Comparison of ENCODE assay signal across 8 cellular contexts in the genomic region with DNA sequence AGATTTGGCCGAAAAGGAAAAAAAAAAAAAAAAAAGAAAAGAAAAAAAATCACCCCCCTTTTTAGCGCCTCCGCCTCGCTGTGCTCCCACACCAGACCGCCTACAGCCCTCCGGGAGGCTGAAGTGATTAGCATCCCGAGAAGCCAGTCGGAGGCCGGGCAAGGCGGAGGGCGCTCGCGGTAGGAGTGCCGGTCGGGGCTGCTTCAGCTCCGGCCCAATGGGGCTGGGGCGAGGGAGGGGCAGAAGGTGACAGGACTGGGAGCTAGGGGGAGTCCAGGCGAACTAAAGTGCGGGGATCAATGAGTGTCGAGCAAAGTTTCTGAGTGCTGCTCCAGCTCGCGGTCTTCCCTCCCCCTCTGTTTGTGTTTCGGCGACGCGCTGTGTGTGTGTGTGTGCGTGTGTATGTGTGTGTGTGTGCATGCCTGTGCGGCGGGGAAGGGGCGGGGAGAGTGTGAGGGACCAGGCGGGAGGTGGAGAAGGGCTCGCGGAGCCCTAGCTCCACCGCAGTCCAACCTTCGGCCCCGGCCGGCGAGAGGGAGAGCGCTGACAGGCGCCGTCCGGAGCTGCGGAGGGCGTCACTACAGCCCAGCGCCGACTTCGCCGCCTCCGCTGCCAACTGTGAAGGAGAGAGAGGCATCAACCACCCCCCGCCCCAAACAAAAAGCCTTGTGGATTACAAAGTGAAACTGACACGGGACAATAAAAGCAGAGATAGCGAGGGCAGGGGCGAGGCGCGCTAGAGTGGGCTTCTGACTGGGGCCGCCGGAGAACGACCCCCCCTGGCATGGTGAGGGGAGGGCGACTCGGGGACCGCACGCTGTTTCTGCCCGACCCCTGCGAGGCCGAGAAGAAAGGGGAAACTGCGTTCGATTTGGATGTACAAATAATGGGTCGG. TPM values are rescaled to one million over a fixed set of nuclear protein-coding genes. Genes with fewer than 3 reads are reported as not detected.
DNase-seq lines count a peak whose midpoint lies in the region; ATAC-seq, FAIRE-seq and TF ChIP-seq lines count a peak whose summit lies in the region.

A gene with protein sequence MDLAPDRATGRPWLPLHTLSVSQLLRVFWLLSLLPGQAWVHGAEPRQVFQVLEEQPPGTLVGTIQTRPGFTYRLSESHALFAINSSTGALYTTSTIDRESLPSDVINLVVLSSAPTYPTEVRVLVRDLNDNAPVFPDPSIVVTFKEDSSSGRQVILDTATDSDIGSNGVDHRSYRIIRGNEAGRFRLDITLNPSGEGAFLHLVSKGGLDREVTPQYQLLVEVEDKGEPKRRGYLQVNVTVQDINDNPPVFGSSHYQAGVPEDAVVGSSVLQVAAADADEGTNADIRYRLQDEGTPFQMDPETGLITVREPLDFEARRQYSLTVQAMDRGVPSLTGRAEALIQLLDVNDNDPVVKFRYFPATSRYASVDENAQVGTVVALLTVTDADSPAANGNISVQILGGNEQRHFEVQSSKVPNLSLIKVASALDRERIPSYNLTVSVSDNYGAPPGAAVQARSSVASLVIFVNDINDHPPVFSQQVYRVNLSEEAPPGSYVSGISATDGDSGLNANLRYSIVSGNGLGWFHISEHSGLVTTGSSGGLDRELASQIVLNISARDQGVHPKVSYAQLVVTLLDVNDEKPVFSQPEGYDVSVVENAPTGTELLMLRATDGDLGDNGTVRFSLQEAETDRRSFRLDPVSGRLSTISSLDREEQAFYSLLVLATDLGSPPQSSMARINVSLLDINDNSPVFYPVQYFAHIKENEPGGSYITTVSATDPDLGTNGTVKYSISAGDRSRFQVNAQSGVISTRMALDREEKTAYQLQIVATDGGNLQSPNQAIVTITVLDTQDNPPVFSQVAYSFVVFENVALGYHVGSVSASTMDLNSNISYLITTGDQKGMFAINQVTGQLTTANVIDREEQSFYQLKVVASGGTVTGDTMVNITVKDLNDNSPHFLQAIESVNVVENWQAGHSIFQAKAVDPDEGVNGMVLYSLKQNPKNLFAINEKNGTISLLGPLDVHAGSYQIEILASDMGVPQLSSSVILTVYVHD (N-terminal part only) (plus strand): TSS at position 280 of the 895 bp plus-strand sequence. CDS start 1,457 bp downstream, outside the sequence.

- H3K79me1 ChIP-seq in trophoblast cell (ENCODE audit: low read length), result no peaks in the 10 kb centered on the region

- WGBS in GM12878 (ENCODE audit: insufficient coverage, insufficient replicate concordance, low lambda C conversion rate, missing lambda C conversion rate), result 31% methylated on average over 65 of the region's 68 CpGs
- WGBS in trophoblast cell (ENCODE audit: extremely low coverage, insufficient coverage, insufficient read length), result no CpG with 5 or more reads among the region's 68 CpGs

- H4K91ac ChIP-seq in trophoblast cell (ENCODE audit: low read depth, low read length), result no peak within 1 kb of the TSS

- TF ChIP-seq EP300 in GM12878 (IDR thresholded peaks at IDR 0.05; ENCODE audit: borderline replicate concordance in 1 of 2, control insufficient read depth in 1 of 2, low read depth in 2 of 2, low read length in 2 of 2), result no peak

- CTCF ChIA-PET in GM12878 (lab: Yijun Ruan, JAX), result interaction anchor here (1.0 kb wide), 1 partner anchor 1289 kb away, joined by 6 read pairs; no protein-coding TSS in a partner anchor

- ATAC-seq in RWPE2 (ENCODE audit: low read depth) (peak; percentile 85), GM12878 (peak; percentile 60)

- H3K79me2 ChIP-seq in GM12878 (ENCODE audit: control insufficient read depth, insufficient read depth, low read length) (no peaks in the 10 kb centered on the region), trophoblast cell (ENCODE audit: control insufficient read depth, insufficient read depth, low read length, poor library complexity) (no peaks in the 10 kb centered on the region)

- POLR2A ChIA-PET in GM12878 (lab: Charles Lee), result no interaction called here

- H3K36me3 ChIP-seq in RWPE2 (ENCODE audit: low read depth) (no peaks in the 10 kb centered on the region), GM12878 (ENCODE audit: control insufficient read depth in 2 of 2, insufficient read depth in 2 of 2, low read length in 1 of 2) (no peaks in the 10 kb centered on the region), right atrium auricular region (no peaks in the 10 kb centered on the region), trophoblast cell (ENCODE audit: control insufficient read depth in 1 of 2, insufficient read depth in 2 of 2, low read length in 2 of 2) (no peaks in the 10 kb centered on the region)

- H3K9me3 ChIP-seq in RWPE2 (ENCODE audit: severe bottlenecking) (no peaks in the 10 kb centered on the region), GM12878 (replicated peaks; ENCODE audit: control insufficient read depth, insufficient read depth, low read length) (no peaks in the 10 kb centered on the region; the same call in 2 of the 3 replicates), right atrium auricular region (peaks cover 0 to 6% of the 10 kb centered on the region in 2 donors), trophoblast cell (ENCODE audit: insufficient read depth, low read depth, low read length) (no peaks in the 10 kb centered on the region)

- H3K4me3 ChIP-seq in RWPE2 (ENCODE audit: severe bottlenecking) (peak within 1 kb of the TSS; percentile 63), GM12878 (peak within 1 kb of the TSS; percentile 61), right atrium auricular region (peak within 1 kb of the TSS; percentile 76), trophoblast cell (ENCODE audit: low read depth, low read length) (peak within 1 kb of the TSS; percentile 91)

- H2BK12ac ChIP-seq in trophoblast cell (ENCODE audit: low read length), result no peak within 1 kb of the TSS

- H2AK5ac ChIP-seq in trophoblast cell (ENCODE audit: low read length), result no peak within 1 kb of the TSS

- H2BK5ac ChIP-seq in trophoblast cell (ENCODE audit: low read depth, low read length, poor library complexity), result no peak within 1 kb of the TSS

- peak; percentile 96 for DNase-seq in GM04504 (ENCODE audit: low read depth)
- peak; percentile 35 for DNase-seq in GOT3 (lab: John Stamatoyannopoulos, UW)
- DNase-seq in KBM-7, result peak; percentile 87
- DNase-seq in RWPE2 (ENCODE audit: low spot score), result peak; percentile 95
- DNase-seq in GM12878 (ENCODE audit: low read depth, low spot score), result no peak
- DNase-seq in right atrium auricular region (ENCODE audit: low spot score), result peak; percentile 96
- DNase-seq in trophoblast cell, result peak; percentile 66 to 68
- DNase-seq in cerebellar nuclear complex (lab: John Stamatoyannopoulos, UW), result no peak

- H3K27ac ChIP-seq in RWPE2 (ENCODE audit: poor library complexity, severe bottlenecking) (peak within 1 kb of the TSS; percentile 30), GM12878 (ENCODE audit: control insufficient read depth, insufficient read depth) (no peak within 1 kb of the TSS), right atrium auricular region (peak within 1 kb of the TSS; percentile 90 to 91), trophoblast cell (ENCODE audit: low read depth, low read length) (no peak within 1 kb of the TSS)

- no peak within 1 kb of the TSS for H4K8ac ChIP-seq in trophoblast cell (ENCODE audit: low read depth, low read length)

- H3K18ac ChIP-seq in trophoblast cell (ENCODE audit: low read length), result no peak within 1 kb of the TSS

- no peaks in the 10 kb centered on the region for H4K20me1 ChIP-seq in GM12878 (ENCODE audit: control insufficient read depth, insufficient read depth)

- H3K9ac ChIP-seq in GM12878 (ENCODE audit: control insufficient read depth, insufficient read depth, low read length), result no peak within 1 kb of the TSS; the same call in 1 of the 2 replicates
- H3K9ac ChIP-seq in trophoblast cell (ENCODE audit: low read length), result peak within 1 kb of the TSS; percentile 41

- no peak for TF ChIP-seq RAD21 in GM12878 (IDR thresholded peaks at IDR 0.05; ENCODE audit: insufficient read depth, low read depth, low read length)

- no peak within 1 kb of the TSS for H4K12ac ChIP-seq in trophoblast cell (ENCODE audit: low read depth, low read length)

- no peaks in the 10 kb centered on the region for H3K27me3 ChIP-seq in RWPE2 (ENCODE audit: insufficient read depth, poor library complexity, severe bottlenecking)
- H3K27me3 ChIP-seq in GM12878 (replicated peaks in 1 of 2; ENCODE audit: control insufficient read depth in 2 of 2, insufficient read depth in 2 of 2, low read length in 1 of 2), result peaks cover 6 to 29% of the 10 kb centered on the region in 2 experiments
- no peaks in the 10 kb centered on the region for H3K27me3 ChIP-seq in right atrium auricular region
- H3K27me3 ChIP-seq in trophoblast cell (ENCODE audit: insufficient read depth, low read length), result peaks cover 13% of the 10 kb centered on the region

- RAD21 ChIA-PET in GM12878 (lab: Charles Lee; ENCODE audit: unreplicated experiment), result no interaction called here

- no peak for TF ChIP-seq CTCF in RWPE2 (IDR thresholded peaks at IDR 0.05; ENCODE audit: poor library complexity, severe bottlenecking)
- no peak for TF ChIP-seq CTCF in GM12878 (IDR thresholded peaks at IDR 0.05 in 2 of 3, conservative IDR thresholded peaks at IDR 0.05 in 1 of 3; ENCODE audit: control insufficient read depth in 2 of 3, extremely low read depth in 1 of 3, insufficient read depth in 1 of 3, low read depth in 3 of 3, low read length in 3 of 3)
- TF ChIP-seq CTCF in right atrium auricular region (IDR thresholded peaks at IDR 0.05), result peak in 1 of 2 donors; percentile 55

- H2BK120ac ChIP-seq in trophoblast cell (ENCODE audit: insufficient read depth, low read length, poor library complexity), result no peak within 1 kb of the TSS

- no TSS peak for BruUV-seq in GM12878 (replicated peaks; lab: Mats Ljungman, UMichigan)

- H3K4ac ChIP-seq in trophoblast cell (ENCODE audit: low read depth, low read length), result no peak within 1 kb of the TSS

- H2AFZ ChIP-seq in GM12878 (ENCODE audit: control insufficient read depth, low read depth, low read length) (peak within 1 kb of the TSS; percentile 19), trophoblast cell (ENCODE audit: insufficient read depth, low read length, poor library complexity) (peak within 1 kb of the TSS; percentile 38)

- SMC1A ChIA-PET in GM12878 (lab: Charles Lee; ENCODE audit: uncharacterized antibody, unreplicated experiment), result interaction anchor here (0.9 kb wide), 1 partner anchor 525 kb away, joined by 3 read pairs; no protein-coding TSS in a partner anchor

- no peak within 1 kb of the TSS for H3K23ac ChIP-seq in trophoblast cell (ENCODE audit: low read length)

- H3K4me2 ChIP-seq in GM12878 (ENCODE audit: control insufficient read depth, insufficient read depth) (peak within 1 kb of the TSS; percentile 85), trophoblast cell (ENCODE audit: low read length) (peak within 1 kb of the TSS; percentile 96)

- no peak for FAIRE-seq in GM12878 (lab: Jason Lieb, UNC)

- in situ Hi-C loops in KBM-7 (cut with MboI; ENCODE audit: low pct_unique_long_range_greater_than_20kb, low sequenced_read_pairs), result no loop called here
- in situ Hi-C loops in GM12878 (cut with MboI), result loop anchor here (5.0 to 10.0 kb wide), 2 partner anchors 1087 to 1290 kb away; no protein-coding TSS in a partner anchor

- intact Hi-C loops in GM12878 (cut with micrococcal nuclease; ENCODE audit: unreplicated experiment), result loop anchor here (5.0 to 10.0 kb wide), 2 partner anchors 660 to 1092 kb away; no protein-coding TSS in a partner anchor

- H3K14ac ChIP-seq in trophoblast cell (ENCODE audit: low read length), result peak within 1 kb of the TSS; percentile 24

- no peak for TF ChIP-seq POLR2A in GM12878 (IDR thresholded peaks at IDR 0.05; ENCODE audit: low read depth, low read length)

- no peaks in the 10 kb centered on the region for H3K4me1 ChIP-seq in RWPE2 (ENCODE audit: insufficient read depth, poor library complexity, severe bottlenecking)
- no peaks in the 10 kb centered on the region for H3K4me1 ChIP-seq in GM12878 (ENCODE audit: control insufficient read depth, insufficient read depth, low read length)
- peaks cover 0 to 37% of the 10 kb centered on the region in 2 donors for H3K4me1 ChIP-seq in right atrium auricular region
- peaks cover 7 to 14% of the 10 kb centered on the region in 2 experiments for H3K4me1 ChIP-seq in trophoblast cell (ENCODE audit: control insufficient read depth in 1 of 2, insufficient read depth in 2 of 2, low read length in 2 of 2)

RNA-seq across cellular contexts. Expression of the gene that starts here (rescaled TPM):
- total RNA-seq in GM12878 (2013; cell fraction: nucleolus; rRNA removed), result not detected in 2 replicates
- total RNA-seq in GM12878 (2014; rRNA removed) (not detected in 2 replicates), GM12878 (2014; rRNA removed; fragmentation: Illumina TruSeq; extraction: Trizol) (not detected in 2 replicates), GM12878 (2021) (0.03 TPM in 1 of 2 replicates, not detected in the other), right atrium auricular region (10 to 100 TPM; 13.2 to 15.2 TPM)
- polyA plus RNA-seq in GM12878 (2011; ENCODE audit: low read depth), result not detected
- polyA plus RNA-seq in GM12878 (2011; rRNA removed) (not detected in 2 replicates), GM12878 (2014; fragmentation: Illumina TruSeq; extraction: Trizol) (not detected in 2 replicates), GM12878 (2014; fragmentation: Nextera tagmentation; extraction: Ambion mirVana) (not detected), GM12878 (2014; rRNA removed) (not detected in 2 replicates), GM12878 (2016; fragmentation: Nextera tagmentation; extraction: Ambion mirVana) (not detected)
- polyA plus RNA-seq in GM12878 (2011; cell fraction: cytosol; rRNA removed), result not detected in 2 replicates
- under 0.01 TPM in 1 of 2 replicates, not detected in the other for polyA plus RNA-seq in GM12878 (2011; cell fraction: nucleus; rRNA removed)
- 0.01 TPM in 1 of 2 replicates, not detected in the other for polyA plus RNA-seq in GM12878 (2012)
- polyA minus RNA-seq in GM12878 (2011; rRNA and poly(A)+ RNA removed), result under 0.01 TPM in 1 of 2 replicates, not detected in the other
- not detected in 2 replicates for polyA minus RNA-seq in GM12878 (2011; cell fraction: cytosol; rRNA and poly(A)+ RNA removed)
- polyA minus RNA-seq in GM12878 (2011; cell fraction: nucleus; rRNA and poly(A)+ RNA removed), result not detected in 2 replicates
- polyA plus RNA-seq in trophoblast cell (2013), result 0.16 and 0.25 TPM in 2 replicates

Comparison
In these comparisons a context has a peak if more than half of its experiments do, and no peak if none do; other contexts are left out.
1. RNA of the gene that starts here (total RNA-seq): 13.2 to 15.2 TPM in right atrium auricular region; 0.03 TPM in GM12878; every median in the first group is over 10 times any median in the second.
2. Peak in ATAC-seq, H3K4me3 ChIP-seq and H3K4me2 ChIP-seq in GM12878; RNA of the gene not detected or under 1 TPM.
3. DNase-seq: peak in GM04504 (single experiment), GOT3 (single experiment), KBM-7 (single experiment), RWPE2 (single experiment), right atrium auricular region (single experiment) and trophoblast cell (2 of 2); none in GM12878 (single experiment) and cerebellar nuclear complex (0 of 2).
4. H3K27ac ChIP-seq: peak in RWPE2 (single experiment) and right atrium auricular region (2 of 2); none in GM12878 (single experiment) and trophoblast cell (single experiment).
5. Peak in every context shown above with its lines, with median percentiles within 50 percentile points of each other: H3K4me3 ChIP-seq.